26 cellular contexts compared by ENCODE assay signal in genomic region chr5:9835121-9835770, GRCh38.
DNase-seq lines count a peak whose midpoint lies in the region; ATAC-seq, FAIRE-seq and TF ChIP-seq lines count a peak whose summit lies in the region.
"Had no signal": no experiment of that assay in that cellular context is flagged by ENCODE, and none has a peak within 500 bp of the region (broad histone marks: within the 10 kb centered on the region; RNA-seq: fewer than 3 reads in every experiment).

No MANE protein-coding gene starts in this region.

- H3K4me3 ChIP-seq in H7 (ENCODE audit: insufficient read depth, low read depth, low read length), result no peak overlapping the region
- no peak overlapping the region for H3K4me3 ChIP-seq in colonic mucosa
- no peak overlapping the region for H3K4me3 ChIP-seq in psoas muscle
- H3K4me3 ChIP-seq: hepatocyte, MG63, prostate gland, spleen had no signal

- DNase-seq in AG20443 (ENCODE audit: low spot score) (peak; percentile 19), H7 (peak; percentile 14), SK-N-DZ (ENCODE audit: low spot score) (peak; percentile 28), nephron progenitor cell (peak; percentile 10), colonic mucosa (no peak), HTR-8/SVneo (ENCODE audit: insufficient read length, low spot score) (no peak), psoas muscle (no peak)
- no peak for DNase-seq in activated CD8-positive, alpha-beta memory T cell treated with anti-CD3 and anti-CD28 coated beads, Interleukin-2, amount 50 U/mL, for 48 hours
- DNase-seq: activated CD4-positive, alpha-beta T cell treated with anti-CD3 and anti-CD28 coated beads for 48 hours; activated CD8-positive, alpha-beta memory T cell treated with anti-CD3 and anti-CD28 coated beads, Interleukin-2, amount 10 ng/mL, durations not matched to agents 7 days and 5 days; dermis blood vessel endothelial cell; DND-41; foreskin keratinocyte; GOT3; MG63; naive B cell; NCI-H1694 treated with DMSO at 0.1 percent for 48 hours; NCI-H446; Right ventricle myocardium superior; spleen had no signal

- H3K27ac ChIP-seq in colonic mucosa (no peak overlapping the region), psoas muscle (no peak overlapping the region)
- H3K27ac ChIP-seq: epithelial cell of prostate, foreskin keratinocyte, hepatocyte, prostate gland, spleen had no signal

- FAIRE-seq in HTR-8/SVneo (lab: Jason Lieb, UNC), result no peak
- FAIRE-seq: keratinocyte had no signal

- H3K9me3 ChIP-seq in colonic mucosa, result no peaks in the 10 kb centered on the region
- no peaks in the 10 kb centered on the region for H3K9me3 ChIP-seq in psoas muscle
- H3K9me3 ChIP-seq: prostate gland, spleen had no signal

- no peaks in the 10 kb centered on the region for H3K36me3 Mint-ChIP-seq in nephron progenitor cell (ENCODE audit: low read depth)
- H3K36me3 Mint-ChIP-seq: activated CD8-positive, alpha-beta memory T cell treated with anti-CD3 and anti-CD28 coated beads, Interleukin-2, amount 10 ng/mL, durations not matched to agents 7 days and 5 days; IgD-negative memory B cell; naive B cell had no signal

- H3K4me1 Mint-ChIP-seq in nephron progenitor cell, result peaks cover 66% of the 10 kb centered on the region
- H3K4me1 Mint-ChIP-seq: activated CD8-positive, alpha-beta memory T cell treated with anti-CD3 and anti-CD28 coated beads, Interleukin-2, amount 10 ng/mL, durations not matched to agents 7 days and 5 days; IgD-negative memory B cell; naive B cell had no signal

- H3K27me3 ChIP-seq in H7 (ENCODE audit: control insufficient read depth, insufficient read depth, low read length), result no peaks in the 10 kb centered on the region
- no peaks in the 10 kb centered on the region for H3K27me3 ChIP-seq in colonic mucosa
- no peaks in the 10 kb centered on the region for H3K27me3 ChIP-seq in psoas muscle (ENCODE audit: insufficient read depth in 3 of 3, low read length in 2 of 3)
- H3K27me3 ChIP-seq: MG63, spleen had no signal

- ATAC-seq in psoas muscle, result no peak
- ATAC-seq: activated CD8-positive, alpha-beta memory T cell treated with anti-CD3 and anti-CD28 coated beads, Interleukin-2, amount 10 ng/mL, durations not matched to agents 7 days and 5 days; foreskin keratinocyte had no signal

- H3K36me3 ChIP-seq in H7 (replicated peaks; ENCODE audit: control insufficient read depth, insufficient read depth, low read length), result no peaks in the 10 kb centered on the region
- no peaks in the 10 kb centered on the region for H3K36me3 ChIP-seq in colonic mucosa
- no peaks in the 10 kb centered on the region for H3K36me3 ChIP-seq in psoas muscle (ENCODE audit: insufficient read depth in 1 of 2, low read depth in 1 of 2)
- H3K36me3 ChIP-seq: MG63, prostate gland, spleen had no signal

- WGBS in psoas muscle, 3 donors, result 67 to 72% (median 68%) methylated on average over 3 of the region's 3 CpGs

- TF ChIP-seq CTCF in nephron progenitor cell (IDR thresholded peaks at IDR 0.05), result no peak
- no peak for TF ChIP-seq CTCF in colonic mucosa (IDR thresholded peaks at IDR 0.05)
- TF ChIP-seq CTCF in psoas muscle (IDR thresholded peaks at IDR 0.05), result no peak

- H3K4me1 ChIP-seq in colonic mucosa (no peaks in the 10 kb centered on the region), psoas muscle (no peaks in the 10 kb centered on the region)
- H3K4me1 ChIP-seq: foreskin keratinocyte, prostate gland, spleen had no signal

- peak overlapping the region; percentile 89 for H3K27ac Mint-ChIP-seq in nephron progenitor cell
- H3K27ac Mint-ChIP-seq: activated CD8-positive, alpha-beta memory T cell treated with anti-CD3 and anti-CD28 coated beads, Interleukin-2, amount 10 ng/mL, durations not matched to agents 7 days and 5 days; activated T-helper 2 cell treated with anti-CD3 and anti-CD28 coated beads, Interferon-gamma antibody, Interleukin-2, Interleukin-4, amounts not matched to agents 10 μg/mL and 5 μg/mL and 100 μg/mL, durations not matched to agents 14 hours and 24 hours and 36 hours; IgD-negative memory B cell; naive B cell had no signal

- intact Hi-C loops in colonic mucosa (cut with DNase I), result no loop called here
- intact Hi-C loops in psoas muscle (cut with DNase I), result no loop called here

- H3K9me3 Mint-ChIP-seq in nephron progenitor cell, result peaks cover 14% of the 10 kb centered on the region

- no peak overlapping the region for H3K9ac ChIP-seq in colonic mucosa (ENCODE audit: low read depth in 2 of 2, low read length in 2 of 2)

- peak overlapping the region; percentile 32 for H3K4me3 Mint-ChIP-seq in nephron progenitor cell
- H3K4me3 Mint-ChIP-seq: activated CD8-positive, alpha-beta memory T cell treated with anti-CD3 and anti-CD28 coated beads, Interleukin-2, amount 10 ng/mL, durations not matched to agents 7 days and 5 days; naive B cell had no signal

- peaks cover 16% of the 10 kb centered on the region for H3K27me3 Mint-ChIP-seq in nephron progenitor cell (ENCODE audit: low read depth, poor library complexity)
- H3K27me3 Mint-ChIP-seq: activated CD8-positive, alpha-beta memory T cell treated with anti-CD3 and anti-CD28 coated beads, Interleukin-2, amount 10 ng/mL, durations not matched to agents 7 days and 5 days; IgD-negative memory B cell had no signal

Comparison
In these comparisons a context has a peak if more than half of its experiments do, and no peak if none do; other contexts are left out.
1. DNase-seq: peak in AG20443 (single experiment), H7 (single experiment), SK-N-DZ (single experiment) and nephron progenitor cell (single experiment); none in colonic mucosa (single experiment), HTR-8/SVneo (single experiment), activated CD8-positive, alpha-beta memory T cell treated with anti-CD3 and anti-CD28 coated beads, Interleukin-2, amount 50 U/mL, for 48 hours (single experiment) and psoas muscle (0 of 2).